Comparison of ENCODE assay signal across 38 cellular contexts in the genomic region with DNA sequence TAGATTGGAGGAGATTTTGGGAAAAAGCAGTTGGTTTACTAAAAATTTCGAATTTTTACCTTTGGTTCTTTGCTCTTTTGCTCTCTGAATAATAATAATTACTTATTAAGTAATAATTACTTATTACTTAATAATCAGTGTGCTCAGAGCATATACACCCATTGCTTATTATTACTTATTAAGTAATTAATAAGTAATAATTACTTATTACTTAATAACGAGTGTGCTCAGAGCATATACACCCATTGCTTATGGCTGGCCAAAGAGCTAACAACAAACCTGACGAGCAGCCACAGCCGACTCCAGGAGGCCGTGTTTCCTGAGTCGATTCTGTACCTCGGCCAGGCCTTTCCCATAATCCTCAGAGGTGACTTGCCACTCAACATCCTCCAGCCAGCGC. TPM values are rescaled to one million over a fixed set of nuclear protein-coding genes. Genes with fewer than 3 reads are reported as not detected.
"Had no signal": no experiment of that assay in that cellular context is flagged by ENCODE, and none has a peak within 500 bp of the region (broad histone marks: within the 10 kb centered on the region; RNA-seq: fewer than 3 reads in every experiment).

No MANE protein-coding gene starts in this region.

- H3K4me3 ChIP-seq: MG63 had no signal

- DNase-seq: Karpas-422, Kasumi-1, MG63, MM.1S, MV-4-11, NCI-H1048, NCI-H1092, NCI-H1092 treated with DMSO at 0.1 percent for 48 hours, NCI-H1105, NCI-H1105 treated with DMSO at 0.1 percent for 48 hours, NCI-H1417, NCI-H1417 treated with DMSO at 0.1 percent for 48 hours, NCI-H1436, NCI-H1436 treated with DMSO at 0.1 percent for 48 hours, NCI-H146, NCI-H1694, NCI-H1694 treated with DMSO at 0.1 percent for 48 hours, NCI-H187, NCI-H187 treated with DMSO at 0.1 percent for 48 hours, NCI-H1930, NCI-H2029, NCI-H2029 treated with DMSO at 0.1 percent for 48 hours, NCI-H2081, NCI-H2081 treated with DMSO at 0.1 percent for 48 hours, NCI-H2107, NCI-H2171, NCI-H2171 treated with DMSO at 0.1 percent for 48 hours, NCI-H2227 treated with DMSO at 0.1 percent for 48 hours, NCI-H226, NCI-H345, NCI-H446, NCI-H446 treated with DMSO at 0.1 percent for 48 hours, NCI-H510A had no signal

- H3K36me3 ChIP-seq: MG63 had no signal

- H3K27ac ChIP-seq: KMS-11 had no signal

- H3K9me3 ChIP-seq: MG63 had no signal

- H3K4me2 ChIP-seq: KMS-11 had no signal

- H3K9ac ChIP-seq: KMS-11 had no signal

RNA-seq across cellular contexts. Expression of a gene that starts 20.5 kb away (rescaled TPM):
- total RNA-seq: LHCN-M2, MCF 10A had no signal

RNA-seq across cellular contexts. Expression of a gene that starts 34.4 kb away (rescaled TPM):
- total RNA-seq: LHCN-M2, M059J, MCF 10A, NCI-H460 had no signal

RNA-seq across cellular contexts. Expression of a gene that starts 54.5 kb away (rescaled TPM):
- total RNA-seq: LHCN-M2, M059J, MCF 10A, NCI-H460 had no signal
